8 cellular contexts compared by ENCODE assay signal in genomic region chr12:120530315-120530697, GRCh38. TPM values are rescaled to one million over a fixed set of nuclear protein-coding genes. Genes with fewer than 3 reads are reported as not detected.
DNase-seq lines count a peak whose midpoint lies in the region; ATAC-seq, FAIRE-seq and TF ChIP-seq lines count a peak whose summit lies in the region.
"Not testable (repeated sequence)": the region's sequence is repeated elsewhere in the genome, so short reads cannot be mapped to it uniquely, and the experiment has no call there.

No MANE protein-coding gene starts in this region.

- peak overlapping the region; percentile 99 for H3K27ac Mint-ChIP-seq in activated B cell treated with CpG ODN at 0.5 μM for 24 hours

- intact Hi-C loops in activated B cell treated with CpG ODN at 0.5 μM for 24 hours (cut with micrococcal nuclease); endothelial cell of umbilical vein (cut with micrococcal nuclease); right lobe of liver (cut with DNase I): not testable (repeated sequence)

- POLR2A ChIA-PET in activated B cell treated with CpG ODN at 0.5 μM for 24 hours (lab: Charles Lee) (interaction anchor here (0.6 to 1.7 kb wide), 3 partner anchors 51 to 613 kb away, joined by 3 to 8 read pairs (median 8); partner anchors contain the start of genes POP5 and RNU4-2), endothelial cell of umbilical vein (lab: Charles Lee) (interaction anchor here (0.7 to 1.2 kb wide), 2 partner anchors 8 to 20 kb away, joined by 3 to 7 read pairs; no protein-coding TSS in a partner anchor)

- dilution Hi-C loops in endothelial cell of umbilical vein (cut with MboI; ENCODE audit: extremely low pct_ligation_motif_present, low sequenced_read_pairs) = not testable (repeated sequence)

- H3K4me2 ChIP-seq in KMS-11 (0 out of 2 replicates have a peak overlapping the region, but pooled peaks have one; percentile 74), endothelial cell of umbilical vein (ENCODE audit: insufficient read depth, low read length) (peak overlapping the region; percentile 74)
- H3K4me2 ChIP-seq in parathyroid adenoma (ENCODE audit: low read length) = not testable (repeated sequence)

- H3K79me2 ChIP-seq in KMS-11 (ENCODE audit: insufficient read depth, low read depth) = peaks cover 18% of the 10 kb centered on the region
- H3K79me2 ChIP-seq in endothelial cell of umbilical vein (ENCODE audit: control insufficient read depth, insufficient read depth, low read length) = peaks cover 13% of the 10 kb centered on the region
- H3K79me2 ChIP-seq in parathyroid adenoma = peaks cover 14% of the 10 kb centered on the region

- not testable (repeated sequence) for H3K9me1 ChIP-seq in endothelial cell of umbilical vein (replicated peaks; ENCODE audit: control insufficient read depth, extremely low read depth, insufficient read depth, low read length)

- not testable (repeated sequence) for H3K9me3 ChIP-seq in adipocyte (ENCODE audit: control insufficient read depth, low read length); endothelial cell of umbilical vein (replicated peaks; ENCODE audit: control insufficient read depth, insufficient read depth, low read length); right lobe of liver; parathyroid adenoma (ENCODE audit: control insufficient read depth, low read length); suprapubic skin

- ATAC-seq in activated B cell treated with CpG ODN at 0.5 μM for 24 hours (ENCODE audit: low read depth); right lobe of liver: not testable (repeated sequence)

- H3K4me3 ChIP-seq in KMS-11 (IDR thresholded peaks at IDR 0.05; ENCODE audit: insufficient read depth, low read depth, low read length) = not testable (repeated sequence)
- H3K4me3 ChIP-seq in adipocyte (ENCODE audit: low read length) (peak overlapping the region; percentile 87), endothelial cell of umbilical vein (replicated peaks in 1 of 3; ENCODE audit: insufficient read depth in 1 of 3, low read depth in 1 of 3, low read length in 3 of 3) (peak overlapping the region in 1 of 3 experiments; percentile 77), right lobe of liver (peak overlapping the region; percentile 78 to 97 (median 82)), parathyroid adenoma (ENCODE audit: low read depth, low read length) (peak overlapping the region; percentile 97), suprapubic skin (peak overlapping the region; percentile 85)

- H4K20me1 ChIP-seq in KMS-11 (ENCODE audit: insufficient read depth); endothelial cell of umbilical vein (replicated peaks; ENCODE audit: control insufficient read depth, extremely low read depth, insufficient read depth, low read length): not testable (repeated sequence)

- TF ChIP-seq CTCF in C4-2B (conservative IDR thresholded peaks at IDR 0.05); KMS-11 (conservative IDR thresholded peaks at IDR 0.05; ENCODE audit: low read depth, low read length); activated B cell treated with CpG ODN at 0.5 μM for 24 hours (IDR thresholded peaks at IDR 0.05); endothelial cell of umbilical vein (IDR thresholded peaks at IDR 0.05; ENCODE audit: extremely low read depth in 1 of 2, insufficient read depth in 1 of 2, low read depth in 1 of 2, low read length in 2 of 2); right lobe of liver (IDR thresholded peaks at IDR 0.05); parathyroid adenoma (IDR thresholded peaks at IDR 0.05); suprapubic skin (IDR thresholded peaks at IDR 0.05): not testable (repeated sequence)

- H3K27ac ChIP-seq in C4-2B (peak overlapping the region; percentile 91), endothelial cell of umbilical vein (ENCODE audit: insufficient read depth, low read depth, low read length) (peak overlapping the region; percentile 79), right lobe of liver (peak overlapping the region in 2 of 3 donors; percentile 94 to 99), suprapubic skin (peak overlapping the region; percentile 92)
- H3K27ac ChIP-seq in KMS-11, parathyroid adenoma: not testable (repeated sequence)

- peaks cover 19% of the 10 kb centered on the region for H3K36me3 Mint-ChIP-seq in activated B cell treated with CpG ODN at 0.5 μM for 24 hours (ENCODE audit: low read depth)

- 39% methylated on average over 2 of the region's 5 CpGs for WGBS in right lobe of liver (ENCODE audit: insufficient coverage, low coverage, low lambda C conversion rate, missing lambda C conversion rate)
- WGBS in suprapubic skin = 55% methylated on average over 5 of the region's 5 CpGs

- TF ChIP-seq POLR2A in endothelial cell of umbilical vein (IDR thresholded peaks at IDR 0.05; ENCODE audit: low read depth, low read length); right lobe of liver (IDR thresholded peaks at IDR 0.05); suprapubic skin (IDR thresholded peaks at IDR 0.05): not testable (repeated sequence)

- H3K9ac ChIP-seq in KMS-11, parathyroid adenoma: not testable (repeated sequence)
- H3K9ac ChIP-seq in adipocyte (ENCODE audit: low read length) = peak overlapping the region; percentile 92
- peak overlapping the region; percentile 90 for H3K9ac ChIP-seq in endothelial cell of umbilical vein (replicated peaks; ENCODE audit: extremely low read depth, insufficient read depth, low read length)

- not testable (repeated sequence) for H3K27me3 Mint-ChIP-seq in activated B cell treated with CpG ODN at 0.5 μM for 24 hours

- H3K4me3 Mint-ChIP-seq in activated B cell treated with CpG ODN at 0.5 μM for 24 hours = peak overlapping the region; percentile 100

- FAIRE-seq in endothelial cell of umbilical vein (lab: Jason Lieb, UNC) = not testable (repeated sequence)

- not testable (repeated sequence) for H3K9me3 Mint-ChIP-seq in activated B cell treated with CpG ODN at 0.5 μM for 24 hours

- not testable (repeated sequence) for H3K27me3 ChIP-seq in KMS-11 (ENCODE audit: insufficient read depth, low read depth); adipocyte (replicated peaks; ENCODE audit: control insufficient read depth, insufficient read depth, low read length); endothelial cell of umbilical vein (ENCODE audit: control insufficient read depth in 2 of 2, insufficient read depth in 2 of 2, low read length in 2 of 2); right lobe of liver; parathyroid adenoma (ENCODE audit: control insufficient read depth, insufficient read depth, low read length); suprapubic skin

- TF ChIP-seq EP300 in suprapubic skin (IDR thresholded peaks at IDR 0.05) = not testable (repeated sequence)

- H3K4me1 ChIP-seq in KMS-11 (ENCODE audit: low read depth, poor library complexity, severe bottlenecking) = peaks cover 12% of the 10 kb centered on the region
- H3K4me1 ChIP-seq in adipocyte (ENCODE audit: control insufficient read depth, insufficient read depth, low read length); parathyroid adenoma: not testable (repeated sequence)
- H3K4me1 ChIP-seq in endothelial cell of umbilical vein (ENCODE audit: control insufficient read depth, extremely low read depth, insufficient read depth, low read length) = peaks cover 15% of the 10 kb centered on the region
- H3K4me1 ChIP-seq in right lobe of liver = peaks cover 0 to 12% (median 0%) of the 10 kb centered on the region in 4 donors
- H3K4me1 ChIP-seq in suprapubic skin = peaks cover 25% of the 10 kb centered on the region

- DNase-seq in activated B cell treated with CpG ODN at 0.5 μM for 24 hours; adipocyte (ENCODE audit: low read depth); endothelial cell of umbilical vein (ENCODE audit: low read depth, low spot score); right lobe of liver; suprapubic skin (ENCODE audit: low spot score in 2 of 2): not testable (repeated sequence)

- CTCF ChIA-PET in activated B cell treated with CpG ODN at 0.5 μM for 24 hours (lab: Charles Lee) = not testable (repeated sequence)
- CTCF ChIA-PET in endothelial cell of umbilical vein (lab: Charles Lee) = interaction anchor here (0.6 to 2.1 kb wide), 2 partner anchors 25 to 34 kb away, joined by 4 to 9 read pairs; partner anchors contain the start of gene DYNLL1

- H2AFZ ChIP-seq in KMS-11 (ENCODE audit: low read depth) = not testable (repeated sequence)
- H2AFZ ChIP-seq in endothelial cell of umbilical vein (ENCODE audit: low read depth, low read length) (peak overlapping the region; percentile 52), parathyroid adenoma (peak overlapping the region; percentile 96)

- H3K36me3 ChIP-seq in KMS-11 (ENCODE audit: insufficient read depth); adipocyte (ENCODE audit: control insufficient read depth, insufficient read depth, low read length, severe bottlenecking); endothelial cell of umbilical vein (ENCODE audit: control insufficient read depth in 2 of 2, extremely low read depth in 1 of 2, insufficient read depth in 2 of 2, low read length in 2 of 2); right lobe of liver; parathyroid adenoma (ENCODE audit: control insufficient read depth, insufficient read depth, low read length); suprapubic skin: not testable (repeated sequence)

- H3K4me1 Mint-ChIP-seq in activated B cell treated with CpG ODN at 0.5 μM for 24 hours = peaks cover 36% of the 10 kb centered on the region

- not testable (repeated sequence) for BruUV-seq in endothelial cell of umbilical vein (replicated peaks; lab: Mats Ljungman, UMichigan)

RNA-seq across cellular contexts. Expression of gene COQ5, which starts 1.3 kb away (rescaled TPM):
- total RNA-seq in activated B cell treated with CpG ODN at 0.5 μM for 24 hours (25.3 and 29.5 TPM in 2 replicates), endothelial cell of umbilical vein (19.7 and 27.2 TPM in 2 replicates), right lobe of liver (10 to 100 TPM; 21.6 to 37.9 (median 31.0) TPM), suprapubic skin (10 to 100 TPM; 14.9 to 18.7 (median 18.0) TPM)
- polyA plus RNA-seq in endothelial cell of umbilical vein = 18.4 and 23.7 TPM in 2 replicates
- 27.6 and 29.7 TPM in 2 replicates for polyA plus RNA-seq in endothelial cell of umbilical vein (2011; cell fraction: cytosol; rRNA removed)
- 18.9 and 24.1 TPM in 2 replicates for polyA plus RNA-seq in endothelial cell of umbilical vein (2011; cell fraction: nucleus; rRNA removed)
- polyA plus RNA-seq in endothelial cell of umbilical vein (2012) = 28.0 and 31.3 TPM in 2 replicates
- 19.6 and 23.8 TPM in 2 replicates for polyA minus RNA-seq in endothelial cell of umbilical vein
- polyA minus RNA-seq in endothelial cell of umbilical vein (2011; cell fraction: cytosol; rRNA and poly(A)+ RNA removed) = 14.6 TPM
- 6.7 and 10.3 TPM in 2 replicates for polyA minus RNA-seq in endothelial cell of umbilical vein (2011; cell fraction: nucleus; rRNA and poly(A)+ RNA removed)

RNA-seq across cellular contexts. Expression of gene RNF10, which starts 3.9 kb away (rescaled TPM):
- total RNA-seq in activated B cell treated with CpG ODN at 0.5 μM for 24 hours (180 and 200 TPM in 2 replicates), endothelial cell of umbilical vein (192 and 236 TPM in 2 replicates), right lobe of liver (100 to 1,000 TPM in 2 of 6 experiments, 10 to 100 TPM in 4; 70.8 to 111 (median 90.2) TPM), suprapubic skin (100 to 1,000 TPM in 3 of 4 donors, 10 to 100 TPM in 1; 98.2 to 206 (median 163) TPM)
- polyA plus RNA-seq in endothelial cell of umbilical vein = 92.1 and 120 TPM in 2 replicates
- 154 and 160 TPM in 2 replicates for polyA plus RNA-seq in endothelial cell of umbilical vein (2011; cell fraction: cytosol; rRNA removed)
- 286 and 294 TPM in 2 replicates for polyA plus RNA-seq in endothelial cell of umbilical vein (2011; cell fraction: nucleus; rRNA removed)
- polyA plus RNA-seq in endothelial cell of umbilical vein (2012) = 197 and 220 TPM in 2 replicates
- polyA minus RNA-seq in endothelial cell of umbilical vein = 292 and 309 TPM in 2 replicates
- polyA minus RNA-seq in endothelial cell of umbilical vein (2011; cell fraction: cytosol; rRNA and poly(A)+ RNA removed) = 70.1 TPM
- polyA minus RNA-seq in endothelial cell of umbilical vein (2011; cell fraction: nucleus; rRNA and poly(A)+ RNA removed) = 84.4 and 152 TPM in 2 replicates

RNA-seq across cellular contexts. Expression of gene DYNLL1, which starts 34.4 kb away (rescaled TPM):
- total RNA-seq in activated B cell treated with CpG ODN at 0.5 μM for 24 hours (159 and 180 TPM in 2 replicates), endothelial cell of umbilical vein (469 TPM in 2 replicates), right lobe of liver (100 to 1,000 TPM in 5 of 6 experiments, 10 to 100 TPM in 1; 85.0 to 189 (median 164) TPM), suprapubic skin (100 to 1,000 TPM; 167 to 493 (median 469) TPM)
- polyA plus RNA-seq in endothelial cell of umbilical vein = 538 and 600 TPM in 2 replicates
- polyA plus RNA-seq in endothelial cell of umbilical vein (2011; cell fraction: cytosol; rRNA removed) = 684 and 687 TPM in 2 replicates
- polyA plus RNA-seq in endothelial cell of umbilical vein (2011; cell fraction: nucleus; rRNA removed) = 214 and 254 TPM in 2 replicates
- polyA plus RNA-seq in endothelial cell of umbilical vein (2012) = 725 and 951 TPM in 2 replicates
- 130 and 133 TPM in 2 replicates for polyA minus RNA-seq in endothelial cell of umbilical vein
- polyA minus RNA-seq in endothelial cell of umbilical vein (2011; cell fraction: cytosol; rRNA and poly(A)+ RNA removed) = 137 TPM
- polyA minus RNA-seq in endothelial cell of umbilical vein (2011; cell fraction: nucleus; rRNA and poly(A)+ RNA removed) = 29.7 and 40.4 TPM in 2 replicates

RNA-seq across cellular contexts. Expression of gene POP5, which starts 50.9 kb away (rescaled TPM):
- total RNA-seq in activated B cell treated with CpG ODN at 0.5 μM for 24 hours (77.5 and 78.4 TPM in 2 replicates), endothelial cell of umbilical vein (25.7 and 30.5 TPM in 2 replicates), right lobe of liver (10 to 100 TPM; 14.2 to 29.2 (median 23.0) TPM), suprapubic skin (10 to 100 TPM; 27.6 to 38.5 (median 32.4) TPM)
- 56.7 and 60.2 TPM in 2 replicates for polyA plus RNA-seq in endothelial cell of umbilical vein
- polyA plus RNA-seq in endothelial cell of umbilical vein (2011; cell fraction: cytosol; rRNA removed) = 62.8 and 72.3 TPM in 2 replicates
- polyA plus RNA-seq in endothelial cell of umbilical vein (2011; cell fraction: nucleus; rRNA removed) = 49.2 and 66.6 TPM in 2 replicates
- 42.8 and 52.7 TPM in 2 replicates for polyA plus RNA-seq in endothelial cell of umbilical vein (2012)
- 15.9 and 19.2 TPM in 2 replicates for polyA minus RNA-seq in endothelial cell of umbilical vein
- 50.0 TPM for polyA minus RNA-seq in endothelial cell of umbilical vein (2011; cell fraction: cytosol; rRNA and poly(A)+ RNA removed)
- polyA minus RNA-seq in endothelial cell of umbilical vein (2011; cell fraction: nucleus; rRNA and poly(A)+ RNA removed) = 9.8 and 10.7 TPM in 2 replicates
